ENCODE assay signal across 8 cellular contexts in the genomic region with DNA sequence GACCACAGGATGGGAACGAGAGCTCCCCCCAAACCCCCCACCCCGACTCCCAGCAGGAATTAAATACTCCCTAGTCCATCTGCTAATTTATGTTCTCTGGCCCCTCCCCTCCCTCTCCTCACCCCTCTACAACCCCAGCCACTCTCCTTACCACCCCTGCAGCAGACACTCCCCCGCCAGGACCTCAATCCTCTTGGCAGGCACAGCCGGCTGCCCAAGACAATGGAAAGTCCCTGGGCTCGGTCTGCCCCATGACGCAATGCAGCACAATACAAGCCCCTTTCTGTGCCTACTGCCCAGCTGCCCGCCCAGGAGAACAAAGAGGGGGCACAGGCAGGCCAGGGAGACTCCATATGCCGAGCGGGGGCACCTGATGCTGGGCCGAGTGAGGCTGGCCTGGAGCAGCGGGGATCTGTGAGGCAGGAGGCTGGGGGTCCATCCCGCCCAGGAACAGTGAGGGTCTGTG. TPM values are rescaled to one million over a fixed set of nuclear protein-coding genes. Genes with fewer than 3 reads are reported as not detected.
DNase-seq lines count a peak whose midpoint lies in the region; ATAC-seq and TF ChIP-seq lines count a peak whose summit lies in the region.

No MANE protein-coding gene starts in this region.

- H3K79me2 ChIP-seq in fibroblast of lung (ENCODE audit: control insufficient read depth, insufficient read depth, low read length): no peaks in the 10 kb centered on the region

- no peak for TF ChIP-seq POLR2A in Peyer's patch (IDR thresholded peaks at IDR 0.05)

- H3K4me2 ChIP-seq in fibroblast of lung (ENCODE audit: extremely low read depth, insufficient read depth, low read length): no peak overlapping the region

- H4K20me1 ChIP-seq in fibroblast of lung (ENCODE audit: control insufficient read depth, extremely low read depth, insufficient read depth, low read length): no peaks in the 10 kb centered on the region

- TF ChIP-seq CTCF in Peyer's patch (IDR thresholded peaks at IDR 0.05) (no peak), fibroblast of lung (conservative IDR thresholded peaks at IDR 0.05 in 1 of 2, IDR thresholded peaks at IDR 0.05 in 1 of 2; ENCODE audit: low read depth in 1 of 2, low read length in 2 of 2) (no peak)

- H3K4me3 ChIP-seq in Peyer's patch (no peak overlapping the region), fibroblast of lung (replicated peaks in 1 of 4; ENCODE audit: control extremely low read depth in 1 of 4, insufficient read depth in 1 of 4, low read depth in 3 of 4, low read length in 4 of 4) (no peak overlapping the region)
- H3K4me3 ChIP-seq in effector memory CD4-positive, alpha-beta T cell (ENCODE audit: insufficient read depth, low read depth, low read length, poor library complexity, severe bottlenecking): no peak overlapping the region

- peaks cover 0 to 20% (median 0%) of the 10 kb centered on the region in 4 donors for H3K4me1 ChIP-seq in Peyer's patch
- H3K4me1 ChIP-seq in fibroblast of lung (ENCODE audit: control insufficient read depth, extremely low read depth, insufficient read depth, low read length): peaks cover 37% of the 10 kb centered on the region
- H3K4me1 ChIP-seq in effector memory CD4-positive, alpha-beta T cell (ENCODE audit: control insufficient read depth, insufficient read depth, low read length, poor library complexity, severe bottlenecking): no peaks in the 10 kb centered on the region

- DNase-seq in DMS79 (lab: John Stamatoyannopoulos, UW): peak; percentile 39
- peak in 2 of 3 donors; percentile 20 to 60 for DNase-seq in Peyer's patch
- DNase-seq in fibroblast of lung (ENCODE audit: low read depth in 2 of 2): peak; percentile 81 to 94
- peak; percentile 76 for DNase-seq in myocyte (ENCODE audit: low read depth)
- no peak for DNase-seq in effector memory CD4-positive, alpha-beta T cell

- H3K9me3 ChIP-seq in Peyer's patch: no peaks in the 10 kb centered on the region
- no peaks in the 10 kb centered on the region for H3K9me3 ChIP-seq in fibroblast of lung (ENCODE audit: control insufficient read depth, insufficient read depth, low read depth, low read length)
- H3K9me3 ChIP-seq in effector memory CD4-positive, alpha-beta T cell (ENCODE audit: control insufficient read depth, low read length): no peaks in the 10 kb centered on the region

- no peak overlapping the region for H2AFZ ChIP-seq in fibroblast of lung (ENCODE audit: low read length)

- peak overlapping the region in 3 of 4 donors; percentile 12 to 80 (median 47) for H3K27ac ChIP-seq in Peyer's patch
- H3K27ac ChIP-seq in fibroblast of lung (ENCODE audit: insufficient read depth, low read length): peak overlapping the region; percentile 34
- no peak overlapping the region for H3K27ac ChIP-seq in effector memory CD4-positive, alpha-beta T cell (ENCODE audit: insufficient read depth, low read length, poor library complexity, severe bottlenecking)

- H3K27me3 ChIP-seq in Peyer's patch: no peaks in the 10 kb centered on the region
- H3K27me3 ChIP-seq in fibroblast of lung (ENCODE audit: control insufficient read depth, insufficient read depth, low read length): no peaks in the 10 kb centered on the region
- H3K27me3 ChIP-seq in effector memory CD4-positive, alpha-beta T cell (replicated peaks; ENCODE audit: control insufficient read depth, insufficient read depth, low read length, poor library complexity, severe bottlenecking): no peaks in the 10 kb centered on the region

- no peak overlapping the region for H3K9ac ChIP-seq in fibroblast of lung (ENCODE audit: insufficient read depth, low read length)

- H3K36me3 ChIP-seq in Peyer's patch (no peaks in the 10 kb centered on the region), fibroblast of lung (ENCODE audit: control insufficient read depth, insufficient read depth, low read length) (no peaks in the 10 kb centered on the region)
- no peaks in the 10 kb centered on the region for H3K36me3 ChIP-seq in effector memory CD4-positive, alpha-beta T cell (ENCODE audit: control insufficient read depth, insufficient read depth, low read length)

- no peak for ATAC-seq in HG02885 (IDR thresholded peaks at IDR 0.05; ENCODE audit: poor library complexity, unreplicated experiment)
- ATAC-seq in GM19023 (IDR thresholded peaks at IDR 0.05; ENCODE audit: unreplicated experiment): no peak
- no peak for ATAC-seq in HG02840 (IDR thresholded peaks at IDR 0.05; ENCODE audit: low FRiP score, unreplicated experiment)

RNA-seq across cellular contexts. Expression of gene CDC42EP4, which starts 30.3 kb away (rescaled TPM):
- 100 to 1,000 TPM in 2 of 4 donors, 10 to 100 TPM in 2; 33.8 to 127 (median 97.8) TPM for total RNA-seq in Peyer's patch
- total RNA-seq in fibroblast of lung: 31.3 and 34.2 TPM in 2 replicates
- polyA plus RNA-seq in fibroblast of lung: 16.9 and 20.9 TPM in 2 replicates
- polyA plus RNA-seq in fibroblast of lung (2012): 24.2 and 28.9 TPM in 2 replicates
- polyA minus RNA-seq in fibroblast of lung (ENCODE audit: low replicate concordance): 33.7 and 42.3 TPM in 2 replicates
- 3.0 and 5.1 TPM in 2 replicates for total RNA-seq in myocyte
- 8.3 TPM for polyA plus RNA-seq in myocyte (2012)

Comparison
In these comparisons a context has a peak if more than half of its experiments do, and no peak if none do; other contexts are left out.
1. DNase-seq: peak in DMS79 (single experiment), Peyer's patch (2 of 3), fibroblast of lung (2 of 2) and myocyte (single experiment); none in effector memory CD4-positive, alpha-beta T cell (0 of 3).